22 cellular contexts compared by ENCODE assay signal in genomic region chr20:61514018-61514755, GRCh38.
"Had no signal": no experiment of that assay in that cellular context is flagged by ENCODE, and none has a peak within 500 bp of the region (broad histone marks: within the 10 kb centered on the region; RNA-seq: fewer than 3 reads in every experiment).

No MANE protein-coding gene starts in this region.

- DNase-seq: activated B cell treated with CpG ODN at 0.5 μM for 24 hours; activated CD4-positive, alpha-beta memory T cell treated with anti-CD3 and anti-CD28 coated beads for 36 hours; activated CD4-positive, alpha-beta T cell treated with anti-CD3 and anti-CD28 coated beads for 4 hours; activated naive CD4-positive, alpha-beta T cell; activated naive CD8-positive, alpha-beta T cell treated with anti-CD3 and anti-CD28 coated beads, Interleukin-2, amount 10 ng/mL, durations not matched to agents 7 days and 5 days; activated T-cell treated with anti-CD3 and anti-CD28 coated beads for 4 hours; brain microvascular endothelial cell; central memory CD4-positive, alpha-beta T cell; erythroblast; foreskin melanocyte; hypothalamus; left lung; naive thymus-derived CD4-positive, alpha-beta T cell; stimulated activated CD4-positive, alpha-beta T cell treated with anti-CD3 and anti-CD28 coated beads, Interleukin-12 subunit alpha, Interleukin-12 subunit beta, amount 100 ng/mL, for 4 hours; stimulated activated CD4-positive, alpha-beta T cell treated with anti-CD3 and anti-CD28 coated beads, Interleukin-2, amount 100 ng/mL, for 24 hours; stimulated activated naive CD8-positive, alpha-beta T cell treated with anti-CD3 and anti-CD28 coated beads, Interleukin-15, Interleukin-2, amounts not matched to agents 100 U/mL and 50 U/mL, for 24 hours; T-helper 1 cell; T-helper 9 cell; uterus had no signal

- H3K4me1 Mint-ChIP-seq: activated B cell treated with CpG ODN at 0.5 μM for 24 hours; activated naive CD8-positive, alpha-beta T cell treated with anti-CD3 and anti-CD28 coated beads, Interleukin-2, amount 10 ng/mL, durations not matched to agents 7 days and 5 days; naive thymus-derived CD4-positive, alpha-beta T cell had no signal

- H3K27me3 ChIP-seq: brain microvascular endothelial cell, uterus had no signal

- H3K27ac Mint-ChIP-seq: activated B cell treated with CpG ODN at 0.5 μM for 24 hours; activated CD4-positive, alpha-beta memory T cell treated with anti-CD3 and anti-CD28 coated beads for 36 hours; activated naive CD8-positive, alpha-beta T cell treated with anti-CD3 and anti-CD28 coated beads, Interleukin-2, amount 10 ng/mL, durations not matched to agents 7 days and 5 days; activated T-helper 1 cell treated with anti-CD3 and anti-CD28 coated beads, Interleukin-12 subunit alpha, Interleukin-12 subunit beta, Interleukin-2, Interleukin-4 antibody, amounts not matched to agents 30 ng/mL and 10 ng/mL and 1 ng/mL, durations not matched to agents 14 hours and 24 hours and 36 hours; naive thymus-derived CD4-positive, alpha-beta T cell had no signal

- H3K4me1 ChIP-seq: left lung, parathyroid adenoma, uterus had no signal

- H3K36me3 Mint-ChIP-seq: activated CD4-positive, alpha-beta memory T cell treated with anti-CD3 and anti-CD28 coated beads for 36 hours; activated naive CD8-positive, alpha-beta T cell treated with anti-CD3 and anti-CD28 coated beads, Interleukin-2, amount 10 ng/mL, durations not matched to agents 7 days and 5 days; naive thymus-derived CD4-positive, alpha-beta T cell had no signal

- ATAC-seq: left lung; naive thymus-derived CD4-positive, alpha-beta T cell; stimulated activated naive CD8-positive, alpha-beta T cell treated with anti-CD3 and anti-CD28 coated beads, Interleukin-15, Interleukin-2, amounts not matched to agents 100 U/mL and 50 U/mL, for 24 hours had no signal

- H3K27me3 Mint-ChIP-seq: activated B cell treated with CpG ODN at 0.5 μM for 24 hours; activated CD4-positive, alpha-beta memory T cell treated with anti-CD3 and anti-CD28 coated beads for 36 hours had no signal

- H2AFZ ChIP-seq: parathyroid adenoma had no signal

- H3K4me3 ChIP-seq: left lung, tibial nerve, uterus had no signal

- H3K9ac ChIP-seq: parathyroid adenoma had no signal

- H3K36me3 ChIP-seq: brain microvascular endothelial cell, left lung, tibial nerve, uterus had no signal

- H3K9me3 Mint-ChIP-seq: activated CD4-positive, alpha-beta memory T cell treated with anti-CD3 and anti-CD28 coated beads for 36 hours; activated T-helper 1 cell treated with anti-CD3 and anti-CD28 coated beads, Interleukin-12 subunit alpha, Interleukin-12 subunit beta, Interleukin-2, Interleukin-4 antibody, amounts not matched to agents 30 ng/mL and 10 ng/mL and 1 ng/mL, durations not matched to agents 14 hours and 24 hours and 36 hours had no signal

- H3K27ac ChIP-seq: brain microvascular endothelial cell, left lung, parathyroid adenoma, tibial nerve, uterus had no signal

- H3K4me3 Mint-ChIP-seq: activated B cell treated with CpG ODN at 0.5 μM for 24 hours; activated CD4-positive, alpha-beta memory T cell treated with anti-CD3 and anti-CD28 coated beads for 36 hours; activated naive CD8-positive, alpha-beta T cell treated with anti-CD3 and anti-CD28 coated beads, Interleukin-2, amount 10 ng/mL, durations not matched to agents 7 days and 5 days; activated T-helper 1 cell treated with anti-CD3 and anti-CD28 coated beads, Interleukin-12 subunit alpha, Interleukin-12 subunit beta, Interleukin-2, Interleukin-4 antibody, amounts not matched to agents 30 ng/mL and 10 ng/mL and 1 ng/mL, durations not matched to agents 14 hours and 24 hours and 36 hours; naive thymus-derived CD4-positive, alpha-beta T cell had no signal

- H3K9me3 ChIP-seq: tibial nerve, uterus had no signal

- H3K79me2 ChIP-seq: parathyroid adenoma had no signal
